Comparison of ENCODE assay signal across 1 cellular context in the genomic region with DNA sequence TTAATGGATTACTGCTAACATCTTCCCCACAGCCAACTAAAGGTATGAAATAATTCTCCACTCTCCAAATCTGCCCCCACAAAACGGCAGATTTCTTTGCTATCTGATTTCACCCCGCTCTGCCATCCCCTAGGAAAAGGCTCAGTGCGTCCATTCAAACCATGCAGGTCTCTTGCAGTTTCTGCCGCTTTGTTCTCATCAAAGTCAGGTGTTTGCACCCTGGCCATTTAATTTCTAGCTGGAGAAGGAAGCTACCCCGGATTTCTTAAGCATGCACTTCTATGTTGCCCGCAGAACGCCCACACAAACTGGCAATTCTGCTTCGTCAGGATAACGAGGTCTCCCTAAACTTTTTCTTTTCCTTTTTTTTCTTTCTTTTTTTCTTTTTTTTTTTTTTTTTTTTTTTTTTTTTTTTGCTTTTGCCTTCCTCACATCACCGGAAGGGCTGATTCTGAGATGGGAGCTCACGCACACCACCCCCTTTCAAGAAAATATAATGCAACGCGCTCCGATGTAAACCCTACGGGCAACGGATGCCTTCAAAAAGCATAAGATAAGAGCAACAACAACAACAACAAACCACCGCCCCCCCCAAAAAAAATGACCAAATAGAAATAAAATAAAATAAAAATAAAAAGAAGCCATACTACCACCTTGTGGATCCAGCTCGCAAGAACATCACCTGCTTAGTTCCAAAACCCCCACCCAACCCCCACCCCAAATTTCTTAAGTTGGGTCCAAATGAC.
TF ChIP-seq lines count a peak whose summit lies in the region.

No MANE protein-coding gene starts in this region.

TF ChIP-seq in SK-N-SH treated with all-trans-retinoic acid at 6 μM for 48 hours, 23 proteins besides CTCF, POLR2A, EP300 and RAD21 (continued from another document):
- TF ChIP-seq, protein P1, sequence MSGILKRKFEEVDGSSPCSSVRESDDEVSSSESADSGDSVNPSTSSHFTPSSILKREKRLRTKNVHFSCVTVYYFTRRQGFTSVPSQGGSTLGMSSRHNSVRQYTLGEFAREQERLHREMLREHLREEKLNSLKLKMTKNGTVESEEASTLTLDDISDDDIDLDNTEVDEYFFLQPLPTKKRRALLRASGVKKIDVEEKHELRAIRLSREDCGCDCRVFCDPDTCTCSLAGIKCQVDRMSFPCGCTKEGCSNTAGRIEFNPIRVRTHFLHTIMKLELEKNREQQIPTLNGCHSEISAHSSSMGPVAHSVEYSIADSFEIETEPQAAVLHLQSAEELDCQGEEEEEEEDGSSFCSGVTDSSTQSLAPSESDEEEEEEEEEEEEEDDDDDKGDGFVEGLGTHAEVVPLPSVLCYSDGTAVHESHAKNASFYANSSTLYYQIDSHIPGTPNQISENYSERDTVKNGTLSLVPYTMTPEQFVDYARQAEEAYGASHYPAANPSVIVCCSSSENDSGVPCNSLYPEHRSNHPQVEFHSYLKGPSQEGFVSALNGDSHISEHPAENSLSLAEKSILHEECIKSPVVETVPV (CRISPR knock-in tag; IDR thresholded peaks at IDR 0.05): no peak
- TF ChIP-seq ZC3H10 (CRISPR knock-in tag; IDR thresholded peaks at IDR 0.05): no peak
- TF ChIP-seq, protein P2, sequence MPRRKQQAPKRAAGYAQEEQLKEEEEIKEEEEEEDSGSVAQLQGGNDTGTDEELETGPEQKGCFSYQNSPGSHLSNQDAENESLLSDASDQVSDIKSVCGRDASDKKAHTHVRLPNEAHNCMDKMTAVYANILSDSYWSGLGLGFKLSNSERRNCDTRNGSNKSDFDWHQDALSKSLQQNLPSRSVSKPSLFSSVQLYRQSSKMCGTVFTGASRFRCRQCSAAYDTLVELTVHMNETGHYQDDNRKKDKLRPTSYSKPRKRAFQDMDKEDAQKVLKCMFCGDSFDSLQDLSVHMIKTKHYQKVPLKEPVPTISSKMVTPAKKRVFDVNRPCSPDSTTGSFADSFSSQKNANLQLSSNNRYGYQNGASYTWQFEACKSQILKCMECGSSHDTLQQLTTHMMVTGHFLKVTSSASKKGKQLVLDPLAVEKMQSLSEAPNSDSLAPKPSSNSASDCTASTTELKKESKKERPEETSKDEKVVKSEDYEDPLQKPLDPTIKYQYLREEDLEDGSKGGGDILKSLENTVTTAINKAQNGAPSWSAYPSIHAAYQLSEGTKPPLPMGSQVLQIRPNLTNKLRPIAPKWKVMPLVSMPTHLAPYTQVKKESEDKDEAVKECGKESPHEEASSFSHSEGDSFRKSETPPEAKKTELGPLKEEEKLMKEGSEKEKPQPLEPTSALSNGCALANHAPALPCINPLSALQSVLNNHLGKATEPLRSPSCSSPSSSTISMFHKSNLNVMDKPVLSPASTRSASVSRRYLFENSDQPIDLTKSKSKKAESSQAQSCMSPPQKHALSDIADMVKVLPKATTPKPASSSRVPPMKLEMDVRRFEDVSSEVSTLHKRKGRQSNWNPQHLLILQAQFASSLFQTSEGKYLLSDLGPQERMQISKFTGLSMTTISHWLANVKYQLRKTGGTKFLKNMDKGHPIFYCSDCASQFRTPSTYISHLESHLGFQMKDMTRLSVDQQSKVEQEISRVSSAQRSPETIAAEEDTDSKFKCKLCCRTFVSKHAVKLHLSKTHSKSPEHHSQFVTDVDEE (CRISPR knock-in tag; IDR thresholded peaks at IDR 0.05): no peak
- TF ChIP-seq OSR1 (CRISPR knock-in tag; IDR thresholded peaks at IDR 0.05): no peak
- no peak for TF ChIP-seq GLIS3 (CRISPR knock-in tag; IDR thresholded peaks at IDR 0.05)
